19 cellular contexts compared by ENCODE assay signal in the genomic region with DNA sequence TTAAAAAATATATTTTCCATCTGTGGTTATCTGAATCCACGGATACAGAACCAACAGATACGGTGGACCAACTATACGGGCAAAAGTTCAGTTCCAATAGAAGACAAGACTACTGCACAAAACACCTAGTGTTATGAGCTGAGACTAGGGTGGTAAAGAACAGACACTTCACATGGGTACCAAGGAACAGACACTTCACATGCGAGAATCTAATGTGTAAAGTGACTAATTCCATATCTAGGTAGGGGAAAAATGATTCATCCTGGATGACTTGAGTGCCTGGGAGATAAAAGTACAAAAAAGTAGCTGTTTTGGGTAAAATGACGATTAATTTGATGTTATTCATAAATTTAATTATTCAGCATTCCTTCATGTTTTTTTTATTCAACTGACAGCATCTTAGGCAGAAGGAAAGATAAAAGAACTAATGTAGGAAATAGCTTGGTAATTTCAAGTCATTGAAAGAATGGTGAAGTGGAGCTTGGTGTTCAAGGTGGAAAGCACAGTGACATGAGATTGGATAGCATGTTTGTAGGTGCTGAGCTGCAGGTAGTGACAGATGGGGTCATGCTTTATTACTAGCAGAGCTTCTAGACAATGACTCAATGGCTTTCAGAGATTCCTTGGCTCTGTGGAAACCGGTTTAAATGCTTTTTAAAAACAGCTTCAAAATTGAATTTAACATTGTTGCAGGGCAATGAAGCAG. TPM values are rescaled to one million over a fixed set of nuclear protein-coding genes. Genes with fewer than 3 reads are reported as not detected.
A peak's percentile ranks its signal among the peaks of the same experiment; 100 is the strongest.
DNase-seq lines count a peak whose midpoint lies in the region; ATAC-seq and TF ChIP-seq lines count a peak whose summit lies in the region.
"Had no signal": no experiment of that assay in that cellular context is flagged by ENCODE, and none has a peak within 500 bp of the region (broad histone marks: within the 10 kb centered on the region; RNA-seq: fewer than 3 reads in every experiment).

No MANE protein-coding gene starts in this region.

- H3K9me3 Mint-ChIP-seq in activated CD4-positive, alpha-beta T cell treated with anti-CD3 and anti-CD28 coated beads, Interleukin-2, amount 10 ng/mL, durations not matched to agents 24 days and 14 days, result no peaks in the 10 kb centered on the region
- H3K9me3 Mint-ChIP-seq: CD8-positive, alpha-beta memory T cell had no signal

- H3K9ac ChIP-seq in smooth muscle cell (ENCODE audit: low read depth), result no peak overlapping the region

- peak overlapping the region; percentile 69 for H3K4me2 ChIP-seq in smooth muscle cell

- intact Hi-C loops in activated CD4-positive, alpha-beta T cell treated with anti-CD3 and anti-CD28 coated beads, Interleukin-2, amount 10 ng/mL, durations not matched to agents 24 days and 14 days (cut with micrococcal nuclease), result loop anchor here (1.0 to 5.0 kb wide), 2 partner anchors 20 to 54 kb away; no protein-coding TSS in a partner anchor

- H3K4me1 Mint-ChIP-seq in activated CD4-positive, alpha-beta T cell treated with anti-CD3 and anti-CD28 coated beads, Interleukin-2, amount 10 ng/mL, durations not matched to agents 24 days and 14 days, result peaks cover 63% of the 10 kb centered on the region

- ATAC-seq in HG02759 (IDR thresholded peaks at IDR 0.05; ENCODE audit: unreplicated experiment), result no peak
- ATAC-seq: activated CD8-positive, alpha-beta memory T cell treated with anti-CD3 and anti-CD28 coated beads, Interleukin-2, amount 10 ng/mL, durations not matched to agents 7 days and 5 days; left ventricle myocardium superior had no signal

- H3K27me3 ChIP-seq in smooth muscle cell (ENCODE audit: low read depth), result no peaks in the 10 kb centered on the region

- no peaks in the 10 kb centered on the region for H3F3A ChIP-seq in smooth muscle cell (ENCODE audit: low read depth)

- H3K27ac Mint-ChIP-seq in activated CD4-positive, alpha-beta T cell treated with anti-CD3 and anti-CD28 coated beads, Interleukin-2, amount 10 ng/mL, durations not matched to agents 24 days and 14 days, result peak overlapping the region; percentile 77
- H3K27ac Mint-ChIP-seq: activated CD8-positive, alpha-beta memory T cell treated with anti-CD3 and anti-CD28 coated beads, Interleukin-2, amount 10 ng/mL, durations not matched to agents 7 days and 5 days; CD8-positive, alpha-beta memory T cell had no signal

- DNase-seq in activated CD4-positive, alpha-beta T cell treated with anti-CD3 and anti-CD28 coated beads, Interleukin-2, amount 10 ng/mL, durations not matched to agents 24 days and 14 days, result peak; percentile 51
- DNase-seq in activated CD4-positive, alpha-beta T cell treated with anti-CD3 and anti-CD28 coated beads for 1 hour, result no peak
- DNase-seq in NCI-H226, result peak; percentile 41
- DNase-seq in fibroblast of pulmonary artery (ENCODE audit: low read depth), result peak; percentile 37
- no peak for DNase-seq in smooth muscle cell (lab: John Stamatoyannopoulos, UW; ENCODE audit: unreplicated experiment)
- DNase-seq in stimulated activated naive CD4-positive, alpha-beta T cell treated with Interleukin-2 at 50 U/mL for 16 hours (lab: John Stamatoyannopoulos, UW), result no peak
- no peak for DNase-seq in COLO829 (ENCODE audit: low spot score)
- DNase-seq: ACHN; activated CD8-positive, alpha-beta memory T cell treated with anti-CD3 and anti-CD28 coated beads, Interleukin-2, amount 10 ng/mL, durations not matched to agents 7 days and 5 days; CD8-positive, alpha-beta memory T cell; central memory CD4-positive, alpha-beta T cell; left ventricle myocardium superior; NCI-H2081; NCI-H748 treated with DMSO at 0.1 percent for 48 hours; stimulated activated naive CD4-positive, alpha-beta T cell had no signal

- no peaks in the 10 kb centered on the region for H3K9me3 ChIP-seq in smooth muscle cell (replicated peaks; ENCODE audit: low read depth)

- peak overlapping the region; percentile 72 for H3K4me3 Mint-ChIP-seq in activated CD4-positive, alpha-beta T cell treated with anti-CD3 and anti-CD28 coated beads, Interleukin-2, amount 10 ng/mL, durations not matched to agents 24 days and 14 days
- H3K4me3 Mint-ChIP-seq: activated CD8-positive, alpha-beta memory T cell treated with anti-CD3 and anti-CD28 coated beads, Interleukin-2, amount 10 ng/mL, durations not matched to agents 7 days and 5 days; CD8-positive, alpha-beta memory T cell had no signal

- WGBS in smooth muscle cell (ENCODE audit: low lambda C conversion rate), result 68% methylated on average over 6 of the region's 6 CpGs

- H3K36me3 Mint-ChIP-seq in activated CD4-positive, alpha-beta T cell treated with anti-CD3 and anti-CD28 coated beads, Interleukin-2, amount 10 ng/mL, durations not matched to agents 24 days and 14 days (ENCODE audit: low read depth), result peaks cover 75% of the 10 kb centered on the region
- H3K36me3 Mint-ChIP-seq: activated CD8-positive, alpha-beta memory T cell treated with anti-CD3 and anti-CD28 coated beads, Interleukin-2, amount 10 ng/mL, durations not matched to agents 7 days and 5 days; CD8-positive, alpha-beta memory T cell had no signal

- no peaks in the 10 kb centered on the region for H3K79me2 ChIP-seq in smooth muscle cell (ENCODE audit: low read depth)

- peak overlapping the region; percentile 76 for H3K27ac ChIP-seq in smooth muscle cell (ENCODE audit: low read depth)

- H3K4me3 ChIP-seq in fibroblast of pulmonary artery (replicated peaks; ENCODE audit: low read depth, low read length) (no peak overlapping the region), smooth muscle cell (no peak overlapping the region)

- peaks cover 13% of the 10 kb centered on the region for H3K4me1 ChIP-seq in smooth muscle cell (ENCODE audit: low read depth)

- H3K27me3 Mint-ChIP-seq in activated CD4-positive, alpha-beta T cell treated with anti-CD3 and anti-CD28 coated beads, Interleukin-2, amount 10 ng/mL, durations not matched to agents 24 days and 14 days, result no peaks in the 10 kb centered on the region
- H3K27me3 Mint-ChIP-seq: progenitor cell of endocrine pancreas had no signal

- TF ChIP-seq CTCF in fibroblast of pulmonary artery (IDR thresholded peaks at IDR 0.05; ENCODE audit: low read length, missing control alignments) (no peak), smooth muscle cell (IDR thresholded peaks at IDR 0.05; ENCODE audit: borderline replicate concordance, insufficient read depth, poor library complexity, severe bottlenecking) (no peak)

- no peaks in the 10 kb centered on the region for H3K36me3 ChIP-seq in smooth muscle cell (ENCODE audit: low read depth)

- no peak overlapping the region for H2AFZ ChIP-seq in smooth muscle cell (ENCODE audit: low read depth)

- no peaks in the 10 kb centered on the region for H4K20me1 ChIP-seq in smooth muscle cell (ENCODE audit: low read depth)

RNA-seq across cellular contexts. Expression of a gene that starts 5.2 kb away (rescaled TPM):
- total RNA-seq in activated CD4-positive, alpha-beta T cell treated with anti-CD3 and anti-CD28 coated beads, Interleukin-2, amount 10 ng/mL, durations not matched to agents 24 days and 14 days, result 144 and 151 TPM in 2 replicates
- 7.8 and 10.0 TPM in 2 replicates for total RNA-seq in smooth muscle cell
- 9.3 and 12.4 TPM in 2 replicates for polyA plus RNA-seq in smooth muscle cell
- total RNA-seq: Daoy had no signal

RNA-seq across cellular contexts. Expression of a gene that starts 44.2 kb away (rescaled TPM):
- not detected in 2 replicates for total RNA-seq in activated CD4-positive, alpha-beta T cell treated with anti-CD3 and anti-CD28 coated beads, Interleukin-2, amount 10 ng/mL, durations not matched to agents 24 days and 14 days
- 0.09 TPM in 1 of 2 replicates, not detected in the other for total RNA-seq in smooth muscle cell
- 0.08 TPM in 1 of 2 replicates, not detected in the other for polyA plus RNA-seq in smooth muscle cell
- total RNA-seq: CD8-positive, alpha-beta memory T cell; Daoy; myocyte had no signal
- polyA plus RNA-seq: CD8-positive, alpha-beta memory T cell had no signal

Comparison
In these comparisons a context has a peak if more than half of its experiments do, and no peak if none do; other contexts are left out.
1. DNase-seq: peak in activated CD4-positive, alpha-beta T cell treated with anti-CD3 and anti-CD28 coated beads, Interleukin-2, amount 10 ng/mL, durations not matched to agents 24 days and 14 days (single experiment), NCI-H226 (single experiment) and fibroblast of pulmonary artery (single experiment); none in activated CD4-positive, alpha-beta T cell treated with anti-CD3 and anti-CD28 coated beads for 1 hour (single experiment), smooth muscle cell (single experiment), stimulated activated naive CD4-positive, alpha-beta T cell treated with Interleukin-2 at 50 U/mL for 16 hours (single experiment) and COLO829 (single experiment).
2. RNA of a gene that starts 5.2 kb away (total RNA-seq): 144 to 151 TPM in activated CD4-positive, alpha-beta T cell treated with anti-CD3 and anti-CD28 coated beads, Interleukin-2, amount 10 ng/mL, durations not matched to agents 24 days and 14 days; 7.8 to 10.0 TPM in smooth muscle cell; every median in the first group is over 10 times any median in the second.